In the genomic region with DNA sequence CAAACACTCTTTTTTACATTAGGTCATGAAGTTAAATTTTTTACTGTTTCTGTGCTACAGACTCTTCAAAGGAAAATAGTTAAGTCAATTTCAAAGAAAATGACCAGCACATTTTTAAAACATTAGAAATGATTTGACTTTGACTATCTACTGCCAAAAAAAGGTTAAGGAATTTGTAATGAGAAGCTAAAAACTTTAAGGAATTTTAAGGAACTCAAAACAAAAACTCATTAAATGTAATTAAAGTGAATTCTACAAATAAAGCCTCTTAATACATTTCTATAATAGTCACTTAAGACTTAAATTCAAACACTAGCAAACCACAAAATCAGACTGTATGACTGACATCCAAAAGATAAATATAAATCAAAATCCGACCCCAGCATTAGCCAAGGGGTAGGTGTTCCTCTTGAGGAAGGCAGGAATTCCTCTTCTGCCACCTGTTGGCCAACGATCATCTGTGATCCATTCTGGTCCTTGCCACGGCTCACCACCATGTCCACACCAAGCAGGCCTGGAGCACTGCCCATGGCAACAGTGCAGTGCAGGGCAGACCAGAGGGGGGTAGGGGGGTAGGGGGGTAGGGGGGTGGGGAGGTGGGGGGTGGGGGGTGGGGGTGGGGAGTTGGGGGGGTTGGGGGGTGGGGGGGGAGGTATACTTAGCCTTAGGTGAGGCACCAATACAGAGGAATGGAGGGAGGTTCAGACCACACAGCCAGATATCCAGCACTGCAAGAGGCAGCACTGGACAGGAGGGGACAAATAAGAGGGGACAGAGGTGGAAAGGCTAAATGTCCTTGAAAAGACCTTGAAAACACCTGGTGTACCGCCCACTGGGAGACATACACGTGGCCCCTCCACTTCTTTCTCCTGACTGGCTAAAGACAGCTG, we compare ENCODE assay signal across 8 cellular contexts. TPM values are rescaled to one million over a fixed set of nuclear protein-coding genes. Genes with fewer than 3 reads are reported as not detected.
DNase-seq lines count a peak whose midpoint lies in the region; ATAC-seq and TF ChIP-seq lines count a peak whose summit lies in the region.

No MANE protein-coding gene starts in this region.

- no peaks in the 10 kb centered on the region for H3K9me3 ChIP-seq in hepatocyte (ENCODE audit: low read depth)
- no peaks in the 10 kb centered on the region for H3K9me3 ChIP-seq in prostate gland

- H3K4me3 ChIP-seq in hepatocyte (no peak overlapping the region), prostate gland (no peak overlapping the region)

- intact Hi-C loops in prostate gland (cut with DNase I): loop anchor here (10.0 kb wide), 2 partner anchors 164 to 284 kb away; no protein-coding TSS in a partner anchor

- no peaks in the 10 kb centered on the region for H3K9me2 ChIP-seq in hepatocyte (replicated peaks; ENCODE audit: insufficient read depth)

- H3K27me3 ChIP-seq in hepatocyte (no peaks in the 10 kb centered on the region), prostate gland (replicated peaks; ENCODE audit: insufficient read depth) (no peaks in the 10 kb centered on the region)

- WGBS in hepatocyte (ENCODE audit: low lambda C conversion rate, missing lambda C conversion rate): 70% methylated on average over 5 of the region's 5 CpGs
- WGBS in prostate gland: 76% methylated on average over 3 of the region's 5 CpGs

- no peak overlapping the region for H2AFZ ChIP-seq in hepatocyte

- no peak for ATAC-seq in HG03520 (IDR thresholded peaks at IDR 0.05; ENCODE audit: unreplicated experiment)

- DNase-seq in A172 (ENCODE audit: low spot score) (peak; percentile 27), RKO (ENCODE audit: low spot score) (peak; percentile 72), hepatocyte (ENCODE audit: low spot score) (peak; percentile 13), prostate gland (ENCODE audit: low spot score) (no peak), RPMI8226 (no peak)
- no peak for DNase-seq in activated effector memory CD4-positive, alpha-beta T cell treated with anti-CD3 and anti-CD28 coated beads, Interleukin-2, amount 50 U/mL, for 16 hours

- TF ChIP-seq CTCF in GM12873 (IDR thresholded peaks at IDR 0.05; ENCODE audit: insufficient read depth, low read depth, low read length, missing control alignments): peak; percentile 57
- no peak for TF ChIP-seq CTCF in hepatocyte (IDR thresholded peaks at IDR 0.05; ENCODE audit: poor library complexity)
- TF ChIP-seq CTCF in prostate gland (IDR thresholded peaks at IDR 0.05): peak in 1 of 4 experiments; percentile 6

- H3K36me3 ChIP-seq in hepatocyte (replicated peaks; ENCODE audit: insufficient read depth, low read depth) (no peaks in the 10 kb centered on the region), prostate gland (no peaks in the 10 kb centered on the region)

- no peaks in the 10 kb centered on the region for H4K20me1 ChIP-seq in hepatocyte (ENCODE audit: insufficient read depth, poor library complexity, severe bottlenecking)

- H3K27ac ChIP-seq in hepatocyte (no peak overlapping the region), prostate gland (no peak overlapping the region)

- H3K4me1 ChIP-seq in hepatocyte (ENCODE audit: insufficient read depth) (no peaks in the 10 kb centered on the region), prostate gland (replicated peaks) (no peaks in the 10 kb centered on the region)

- TF ChIP-seq POLR2A in prostate gland (IDR thresholded peaks at IDR 0.05): no peak

- H3K4me2 ChIP-seq in hepatocyte: no peak overlapping the region

- no peaks in the 10 kb centered on the region for H3K79me2 ChIP-seq in hepatocyte

RNA-seq across cellular contexts. Expression of a gene that starts 2.1 kb away (rescaled TPM):
- total RNA-seq in A172 (2014; rRNA removed; shearing (Covaris generic)): not detected in 2 replicates
- not detected in 2 replicates for total RNA-seq in hepatocyte
- polyA plus RNA-seq in hepatocyte: 0.01 TPM in 1 of 2 replicates, not detected in the other
- 1 to 10 TPM in 1 of 2 donors, under 1 TPM in 1; 0.09 to 3.6 TPM for total RNA-seq in prostate gland

Comparison
In these comparisons a context has a peak if more than half of its experiments do, and no peak if none do; other contexts are left out.
1. DNase-seq: peak in A172 (single experiment), RKO (single experiment) and hepatocyte (single experiment); none in prostate gland (single experiment), RPMI8226 (single experiment) and activated effector memory CD4-positive, alpha-beta T cell treated with anti-CD3 and anti-CD28 coated beads, Interleukin-2, amount 50 U/mL, for 16 hours (single experiment).